ENCODE assay signal across 24 cellular contexts in the genomic region with DNA sequence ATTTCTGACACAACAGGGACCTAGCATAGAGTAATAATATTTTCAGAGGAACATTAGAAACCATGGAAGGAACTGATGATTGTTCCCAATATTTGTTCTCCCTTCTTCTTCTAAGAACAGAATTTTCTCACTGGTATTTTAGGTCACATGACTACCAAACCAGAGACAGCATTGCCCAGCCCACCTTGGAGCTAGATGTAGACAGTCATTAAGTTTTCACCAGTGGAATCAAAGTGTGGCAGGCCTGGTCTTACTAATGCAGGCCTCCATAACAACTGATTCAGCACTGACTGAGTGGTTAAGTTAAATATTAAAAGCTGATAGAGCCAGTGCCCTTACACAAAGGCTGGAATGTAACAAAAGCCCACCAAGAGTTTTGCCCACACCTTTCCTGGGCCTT.
"Had no signal": no experiment of that assay in that cellular context is flagged by ENCODE, and none has a peak within 500 bp of the region (broad histone marks: within the 10 kb centered on the region; RNA-seq: fewer than 3 reads in every experiment).

No MANE protein-coding gene starts in this region.

- H2AFZ ChIP-seq: PC-9 had no signal

- H3K27ac Mint-ChIP-seq: activated B cell treated with CpG ODN at 0.5 μM for 24 hours; activated CD4-positive, alpha-beta memory T cell treated with anti-CD3 and anti-CD28 coated beads for 36 hours; activated CD4-positive, alpha-beta T cell treated with anti-CD3 and anti-CD28 coated beads, Interleukin-2, amount 10 ng/mL, durations not matched to agents 7 days and 5 days; activated naive CD4-positive, alpha-beta T cell treated with anti-CD3 and anti-CD28 coated beads for 36 hours; activated naive CD8-positive, alpha-beta T cell; brain; T-helper 17 cell had no signal

- H3K4me3 ChIP-seq: MG63, PC-9 had no signal

- H3K4me3 Mint-ChIP-seq: activated B cell treated with CpG ODN at 0.5 μM for 24 hours; activated CD4-positive, alpha-beta memory T cell treated with anti-CD3 and anti-CD28 coated beads for 36 hours; activated CD4-positive, alpha-beta T cell treated with anti-CD3 and anti-CD28 coated beads, Interleukin-2, amount 10 ng/mL, durations not matched to agents 7 days and 5 days; activated naive CD4-positive, alpha-beta T cell treated with anti-CD3 and anti-CD28 coated beads for 36 hours; activated naive CD8-positive, alpha-beta T cell; activated T-cell treated with anti-CD3 and anti-CD28 coated beads, Interleukin-2, amount 50 U/mL, for 4 hours; brain; T-helper 17 cell had no signal

- H3K27ac ChIP-seq: PC-9 had no signal

- H3K27me3 Mint-ChIP-seq: activated B cell treated with CpG ODN at 0.5 μM for 24 hours, brain had no signal

- H3K36me3 Mint-ChIP-seq: activated CD4-positive, alpha-beta memory T cell treated with anti-CD3 and anti-CD28 coated beads for 36 hours; activated naive CD8-positive, alpha-beta T cell; brain had no signal

- H3K4me1 Mint-ChIP-seq: activated B cell treated with CpG ODN at 0.5 μM for 24 hours; activated CD4-positive, alpha-beta T cell treated with anti-CD3 and anti-CD28 coated beads, Interleukin-2, amount 10 ng/mL, durations not matched to agents 7 days and 5 days; T-helper 17 cell had no signal

- FAIRE-seq: astrocyte, TTC549 had no signal

- H3K4me2 ChIP-seq: PC-9 had no signal

- H3K9me3 Mint-ChIP-seq: activated B cell treated with CpG ODN at 0.5 μM for 24 hours; activated CD4-positive, alpha-beta memory T cell treated with anti-CD3 and anti-CD28 coated beads for 36 hours; activated CD4-positive, alpha-beta T cell treated with anti-CD3 and anti-CD28 coated beads, Interleukin-2, amount 10 ng/mL, durations not matched to agents 7 days and 5 days; activated naive CD4-positive, alpha-beta T cell treated with anti-CD3 and anti-CD28 coated beads for 36 hours; activated T-cell treated with anti-CD3 and anti-CD28 coated beads, Interleukin-2, amount 50 U/mL, for 4 hours; brain had no signal

- H3K9me3 ChIP-seq: MG63 had no signal

- DNase-seq: activated B cell treated with CpG ODN at 0.5 μM for 24 hours; activated CD4-positive, alpha-beta memory T cell treated with anti-CD3 and anti-CD28 coated beads for 36 hours; activated CD4-positive, alpha-beta T cell treated with anti-CD3 and anti-CD28 coated beads, Interleukin-2, amount 10 ng/mL, durations not matched to agents 7 days and 5 days; activated CD8-positive, alpha-beta memory T cell treated with anti-CD3 and anti-CD28 coated beads for 24 hours; activated effector memory CD4-positive, alpha-beta T cell treated with anti-CD3 and anti-CD28 coated beads, Interleukin-2, amount 50 U/mL, for 16 hours; activated naive CD4-positive, alpha-beta T cell treated with anti-CD3 and anti-CD28 coated beads for 36 hours; activated T-cell treated with anti-CD3 and anti-CD28 coated beads, Interleukin-2, amount 50 U/mL, for 4 hours; amygdala; MG63; MV-4-11; NCI-H1092 treated with DMSO at 0.1 percent for 48 hours; NCI-H1417 treated with DMSO at 0.1 percent for 48 hours; NCI-H187; NCI-H2081; NCI-H510A treated with DMSO at 0.1 percent for 48 hours; NCI-H69; PC-9; SIG-M5; T-helper 17 cell; T1000 had no signal

- ATAC-seq: activated T-cell treated with anti-CD3 and anti-CD28 coated beads, Interleukin-2, amount 50 U/mL, for 4 hours; T-helper 17 cell had no signal

- H3K36me3 ChIP-seq: MG63 had no signal
